14 cellular contexts compared by ENCODE assay signal in the genomic region with DNA sequence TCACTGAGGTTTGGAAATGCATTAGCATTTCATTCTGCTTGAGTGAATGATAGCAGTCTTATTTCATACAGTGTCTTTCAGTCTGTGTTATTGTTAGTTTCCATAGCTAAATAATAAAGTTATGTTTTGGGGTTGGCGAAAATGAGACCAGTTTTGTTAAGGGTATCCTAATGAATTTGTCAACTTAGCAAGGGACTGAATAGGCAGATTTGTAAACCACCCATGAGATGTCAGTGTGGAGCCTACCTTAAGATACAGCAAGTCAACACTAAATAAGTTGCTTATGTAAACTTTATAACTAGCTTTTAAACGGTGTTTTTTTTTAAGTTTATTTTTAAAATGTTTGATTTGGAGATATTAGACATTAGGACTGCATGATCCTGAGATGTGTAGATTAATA. TPM values are rescaled to one million over a fixed set of nuclear protein-coding genes. Genes with fewer than 3 reads are reported as not detected.
A peak's percentile ranks its signal among the peaks of the same experiment; 100 is the strongest.
DNase-seq lines count a peak whose midpoint lies in the region; ATAC-seq and TF ChIP-seq lines count a peak whose summit lies in the region.
"Had no signal": no experiment of that assay in that cellular context is flagged by ENCODE, and none has a peak within 500 bp of the region (broad histone marks: within the 10 kb centered on the region; RNA-seq: fewer than 3 reads in every experiment).

No MANE protein-coding gene starts in this region.

- H3K4me1 ChIP-seq in KMS-11 (ENCODE audit: low read depth, poor library complexity, severe bottlenecking) (peaks cover 84% of the 10 kb centered on the region), spleen (no peaks in the 10 kb centered on the region), esophagus squamous epithelium (no peaks in the 10 kb centered on the region)
- H3K4me1 ChIP-seq: Caco-2, HAP-1 had no signal

- peaks cover 10% of the 10 kb centered on the region; the same call in 1 of the 2 replicates for H3K79me2 ChIP-seq in KMS-11 (ENCODE audit: insufficient read depth, low read depth)

- ATAC-seq in activated T-cell treated with anti-CD3 and anti-CD28 coated beads, Interleukin-2, amount 50 U/mL, for 72 hours (replicated peaks in 1 of 2): no peak
- no peak for ATAC-seq in memory B cell (ENCODE audit: low read depth)

- no peak for DNase-seq in activated T-cell treated with anti-CD3 and anti-CD28 coated beads, Interleukin-2, amount 50 U/mL, for 72 hours
- DNase-seq in activated T-cell treated with anti-CD3 and anti-CD28 coated beads for 4 hours (no peak), SK-N-MC (ENCODE audit: low read depth, low spot score) (no peak), memory B cell (ENCODE audit: low spot score in 2 of 2) (no peak), spleen (no peak), esophagus squamous epithelium (lab: John Stamatoyannopoulos, UW) (no peak)
- DNase-seq: Caco-2; CD4-positive, CD25-positive, alpha-beta regulatory T cell; CD8-positive, alpha-beta memory T cell; GM23248 had no signal

- no peaks in the 10 kb centered on the region for H3K27me3 Mint-ChIP-seq in activated T-cell treated with anti-CD3 and anti-CD28 coated beads, Interleukin-2, amount 50 U/mL, for 72 hours (ENCODE audit: low read depth)
- no peaks in the 10 kb centered on the region for H3K27me3 Mint-ChIP-seq in memory B cell
- H3K27me3 Mint-ChIP-seq: B cell; CD4-positive, CD25-positive, alpha-beta regulatory T cell; CD8-positive, alpha-beta memory T cell had no signal

- no peak overlapping the region for H3K9ac ChIP-seq in KMS-11
- no peak overlapping the region for H3K9ac ChIP-seq in SK-N-MC (ENCODE audit: insufficient read length)
- H3K9ac ChIP-seq: BLaER1 treated with 17β-estradiol and CSF1 and Interleukin-3, amounts not matched to agents 10 nM and 100 nM; GM23248 had no signal

- peaks cover 4% of the 10 kb centered on the region; the same call in 1 of the 2 replicates for H3K36me3 ChIP-seq in KMS-11 (ENCODE audit: insufficient read depth)
- H3K36me3 ChIP-seq in SK-N-MC (ENCODE audit: insufficient read depth, low read length): peaks cover 83% of the 10 kb centered on the region
- peaks cover 2 to 92% (median 39%) of the 10 kb centered on the region in 6 donors for H3K36me3 ChIP-seq in spleen
- peaks cover 2 to 81% (median 30%) of the 10 kb centered on the region in 3 donors for H3K36me3 ChIP-seq in esophagus squamous epithelium

- peak overlapping the region; percentile 93; the same call in 1 of the 2 replicates for H3K4me2 ChIP-seq in KMS-11

- TF ChIP-seq CTCF in KMS-11 (conservative IDR thresholded peaks at IDR 0.05; ENCODE audit: low read depth, low read length) (no peak), spleen (IDR thresholded peaks at IDR 0.05 in 8 of 11, conservative IDR thresholded peaks at IDR 0.05 in 3 of 11) (no peak), esophagus squamous epithelium (IDR thresholded peaks at IDR 0.05) (no peak)

- H4K20me1 ChIP-seq in KMS-11 (ENCODE audit: insufficient read depth): no peaks in the 10 kb centered on the region

- no peak for TF ChIP-seq POLR2A in spleen (IDR thresholded peaks at IDR 0.05)
- no peak for TF ChIP-seq POLR2A in esophagus squamous epithelium (IDR thresholded peaks at IDR 0.05)

- H2AFZ ChIP-seq in KMS-11 (ENCODE audit: low read depth): no peak overlapping the region
- H2AFZ ChIP-seq: GM23248 had no signal

- H3K4me3 Mint-ChIP-seq in activated T-cell treated with anti-CD3 and anti-CD28 coated beads, Interleukin-2, amount 50 U/mL, for 72 hours: no peak overlapping the region
- H3K4me3 Mint-ChIP-seq in memory B cell: no peak overlapping the region
- H3K4me3 Mint-ChIP-seq: B cell; CD4-positive, CD25-positive, alpha-beta regulatory T cell; CD8-positive, alpha-beta memory T cell had no signal

- peaks cover 26% of the 10 kb centered on the region for H3K4me1 Mint-ChIP-seq in activated T-cell treated with anti-CD3 and anti-CD28 coated beads, Interleukin-2, amount 50 U/mL, for 72 hours (ENCODE audit: low read depth)
- H3K4me1 Mint-ChIP-seq in memory B cell: peaks cover 8% of the 10 kb centered on the region
- H3K4me1 Mint-ChIP-seq: B cell had no signal

- no peaks in the 10 kb centered on the region for H3K9me3 ChIP-seq in SK-N-MC (ENCODE audit: low read depth, low read length)
- H3K9me3 ChIP-seq in spleen: no peaks in the 10 kb centered on the region
- no peaks in the 10 kb centered on the region for H3K9me3 ChIP-seq in esophagus squamous epithelium
- H3K9me3 ChIP-seq: BLaER1 treated with 17β-estradiol and CSF1 and Interleukin-3, amounts not matched to agents 10 nM and 100 nM; Caco-2; HAP-1 had no signal

- WGBS in spleen, 5 donors: 87 to 91% (median 88%) methylated on average over 2 of the region's 2 CpGs
- WGBS in esophagus squamous epithelium, 2 donors: 68 to 69% methylated on average over 2 of the region's 2 CpGs

- H3K27me3 ChIP-seq in KMS-11 (ENCODE audit: insufficient read depth, low read depth) (no peaks in the 10 kb centered on the region), spleen (replicated peaks in 1 of 7) (no peaks in the 10 kb centered on the region), esophagus squamous epithelium (no peaks in the 10 kb centered on the region)
- H3K27me3 ChIP-seq: BLaER1 treated with 17β-estradiol and CSF1 and Interleukin-3, amounts not matched to agents 10 nM and 100 nM had no signal

- peaks cover 9 to 29% of the 10 kb centered on the region in 2 donors for H3K36me3 Mint-ChIP-seq in activated T-cell treated with anti-CD3 and anti-CD28 coated beads, Interleukin-2, amount 50 U/mL, for 72 hours (ENCODE audit: insufficient read depth in 2 of 2)
- peaks cover 30% of the 10 kb centered on the region for H3K36me3 Mint-ChIP-seq in memory B cell

- H3K9me3 Mint-ChIP-seq in activated T-cell treated with anti-CD3 and anti-CD28 coated beads, Interleukin-2, amount 50 U/mL, for 72 hours: no peaks in the 10 kb centered on the region
- H3K9me3 Mint-ChIP-seq in memory B cell: peaks cover 3% of the 10 kb centered on the region
- H3K9me3 Mint-ChIP-seq: CD8-positive, alpha-beta memory T cell had no signal

- H3K27ac Mint-ChIP-seq in activated T-cell treated with anti-CD3 and anti-CD28 coated beads, Interleukin-2, amount 50 U/mL, for 72 hours: peak overlapping the region; percentile 93
- H3K27ac Mint-ChIP-seq in memory B cell: peak overlapping the region; percentile 36
- H3K27ac Mint-ChIP-seq: B cell had no signal

- peak overlapping the region; percentile 79; the same call in 1 of the 2 replicates for H3K27ac ChIP-seq in KMS-11
- 0 out of 2 replicates have a peak overlapping the region, but pooled peaks have one; percentile 4 for H3K27ac ChIP-seq in SK-N-MC
- no peak overlapping the region for H3K27ac ChIP-seq in spleen
- no peak overlapping the region for H3K27ac ChIP-seq in esophagus squamous epithelium
- H3K27ac ChIP-seq: GM23248 had no signal

- intact Hi-C loops in spleen (cut with DNase I; ENCODE audit: low total_unique reads): no loop called here
- intact Hi-C loops in esophagus squamous epithelium (cut with DNase I): no loop called here

- H3K4me3 ChIP-seq in KMS-11 (IDR thresholded peaks at IDR 0.05; ENCODE audit: insufficient read depth, low read depth, low read length): no peak overlapping the region
- no peak overlapping the region for H3K4me3 ChIP-seq in SK-N-MC
- no peak overlapping the region for H3K4me3 ChIP-seq in spleen
- no peak overlapping the region for H3K4me3 ChIP-seq in esophagus squamous epithelium
- H3K4me3 ChIP-seq: BLaER1 treated with 17β-estradiol and CSF1 and Interleukin-3, amounts not matched to agents 10 nM and 100 nM; GM23248; HAP-1 had no signal

RNA-seq across cellular contexts. Expression of a gene that starts 11.9 kb away (rescaled TPM):
- total RNA-seq in activated T-cell treated with anti-CD3 and anti-CD28 coated beads, Interleukin-2, amount 50 U/mL, for 72 hours: 10 to 100 TPM; 36.5 to 37.9 TPM
- total RNA-seq in spleen: 10 to 100 TPM; 26.9 to 44.8 (median 33.9) TPM
- 10 to 100 TPM in 1 of 3 donors, 1 to 10 TPM in 2; 8.9 to 12.3 (median 9.4) TPM for polyA plus RNA-seq in spleen
- total RNA-seq in esophagus squamous epithelium: 10 to 100 TPM; 27.1 to 34.7 (median 31.0) TPM

Comparison
In these comparisons a context has a peak if more than half of its experiments do, and no peak if none do; other contexts are left out.
1. H3K27ac ChIP-seq: peak in KMS-11 (single experiment) and SK-N-MC (single experiment); none in spleen (0 of 8) and esophagus squamous epithelium (0 of 4).